8 cellular contexts compared by ENCODE assay signal in genomic region chr6:87407896-87408720, GRCh38. TPM values are rescaled to one million over a fixed set of nuclear protein-coding genes. Genes with fewer than 3 reads are reported as not detected.
DNase-seq lines count a peak whose midpoint lies in the region; ATAC-seq and TF ChIP-seq lines count a peak whose summit lies in the region.

Gene CFAP206, plus strand, starts transcription at chr6:87407972. Its CDS starts 1,868 bp downstream, at chr6:87409840.

- peak; percentile 80 for ATAC-seq in GM21526 (IDR thresholded peaks at IDR 0.05; ENCODE audit: low FRiP score, unreplicated experiment)

- H3K36me3 ChIP-seq in OCI-LY3 (replicated peaks; ENCODE audit: low read depth, low read length): no peaks in the 10 kb centered on the region
- no peaks in the 10 kb centered on the region for H3K36me3 ChIP-seq in mucosa of rectum (ENCODE audit: control insufficient read depth in 2 of 2, insufficient read depth in 2 of 2, low read length in 2 of 2)

- H3K79me2 ChIP-seq in OCI-LY3 (ENCODE audit: low read length): no peaks in the 10 kb centered on the region

- no peaks in the 10 kb centered on the region for H4K20me1 ChIP-seq in OCI-LY3 (ENCODE audit: insufficient read depth, low read length)

- H2AFZ ChIP-seq in OCI-LY3 (ENCODE audit: low read depth, low read length): peak within 1 kb of the TSS; percentile 100

- H3K4me3 ChIP-seq in OCI-LY3 (ENCODE audit: low read length): peak within 1 kb of the TSS; percentile 99
- peak within 1 kb of the TSS; percentile 88 for H3K4me3 ChIP-seq in epithelial cell of proximal tubule (ENCODE audit: low read depth, low read length)
- H3K4me3 ChIP-seq in mucosa of rectum (ENCODE audit: low read length in 2 of 2): peak within 1 kb of the TSS; percentile 81 to 94

- H3K4me1 ChIP-seq in OCI-LY3 (ENCODE audit: low read length) (peaks cover 8% of the 10 kb centered on the region), mucosa of rectum (ENCODE audit: control insufficient read depth in 2 of 2, insufficient read depth in 2 of 2, low read length in 2 of 2) (peaks cover 3 to 4% of the 10 kb centered on the region in 2 donors)

- H3K9me3 ChIP-seq in OCI-LY3 (ENCODE audit: insufficient read depth, low read length) (no peaks in the 10 kb centered on the region), mucosa of rectum (ENCODE audit: control insufficient read depth in 2 of 2, low read length in 2 of 2) (no peaks in the 10 kb centered on the region)

- H3K27me3 ChIP-seq in OCI-LY3 (ENCODE audit: low read depth, low read length) (no peaks in the 10 kb centered on the region), mucosa of rectum (ENCODE audit: control insufficient read depth in 2 of 2, insufficient read depth in 2 of 2, low read length in 2 of 2) (no peaks in the 10 kb centered on the region)

- TF ChIP-seq CTCF in OCI-LY3 (IDR thresholded peaks at IDR 0.05; ENCODE audit: low read depth, low read length) (no peak; the same call in 1 of the 2 replicates), epithelial cell of proximal tubule (conservative IDR thresholded peaks at IDR 0.05; ENCODE audit: low read depth, low read length) (peak; percentile 5)

- DNase-seq in DMS 273 (lab: John Stamatoyannopoulos, UW; ENCODE audit: unreplicated experiment): peak; percentile 94
- peak; percentile 86 for DNase-seq in HuH-7 (ENCODE audit: low spot score)
- DNase-seq in activated T-cell treated with anti-CD3 and anti-CD28 coated beads for 48 hours (ENCODE audit: low read depth): peak; percentile 66
- peak; percentile 50 for DNase-seq in epithelial cell of proximal tubule (ENCODE audit: low read depth)
- peak; percentile 58 for DNase-seq in stimulated activated CD8-positive, alpha-beta memory T cell treated with anti-CD3 and anti-CD28 coated beads, Interleukin-4, amount 100 ng/mL, for 24 hours (ENCODE audit: low read depth)

- H3K27ac ChIP-seq in OCI-LY3 (ENCODE audit: low read length) (peak within 1 kb of the TSS; percentile 54), mucosa of rectum (ENCODE audit: low read depth in 2 of 2, low read length in 2 of 2) (peak within 1 kb of the TSS; percentile 66 to 67)

- peak within 1 kb of the TSS; percentile 94 for H3K4me2 ChIP-seq in OCI-LY3 (ENCODE audit: low read length)

- H3K9ac ChIP-seq in OCI-LY3 (ENCODE audit: low read length) (peak within 1 kb of the TSS; percentile 79), mucosa of rectum (ENCODE audit: low read depth in 1 of 2, low read length in 2 of 2) (peak within 1 kb of the TSS; percentile 75 to 84)

RNA-seq across cellular contexts. Expression of gene CFAP206, which starts in this region (rescaled TPM):
- 0.40 and 1.2 TPM in 2 replicates for total RNA-seq in epithelial cell of proximal tubule

Comparison
In these comparisons a context has a peak if more than half of its experiments do, and no peak if none do; other contexts are left out.
1. Peak in every context shown above with its lines: DNase-seq, ATAC-seq, H3K4me3 ChIP-seq and H3K27ac ChIP-seq.